ENCODE assay signal across 10 cellular contexts in genomic region chr3:130112651-130113073, GRCh38. TPM values are rescaled to one million over a fixed set of nuclear protein-coding genes. Genes with fewer than 3 reads are reported as not detected.
DNase-seq lines count a peak whose midpoint lies in the region; TF ChIP-seq lines count a peak whose summit lies in the region.
"Not testable (repeated sequence)": the region's sequence is repeated elsewhere in the genome, so short reads cannot be mapped to it uniquely, and the experiment has no call there.
"Had no signal": no experiment of that assay in that cellular context is flagged by ENCODE, and none has a peak within 500 bp of the region (broad histone marks: within the 10 kb centered on the region; RNA-seq: fewer than 3 reads in every experiment).

No MANE protein-coding gene starts in this region.

- peaks cover 13% of the 10 kb centered on the region for H3K4me1 Mint-ChIP-seq in activated T-helper 2 cell treated with anti-CD3 and anti-CD28 coated beads, Interferon-gamma antibody, Interleukin-2, Interleukin-4, amounts not matched to agents 10 μg/mL and 5 μg/mL and 100 μg/mL, durations not matched to agents 14 hours and 24 hours and 36 hours (ENCODE audit: low read depth)
- peaks cover 18% of the 10 kb centered on the region for H3K4me1 Mint-ChIP-seq in dendritic cell treated with granulocyte-macrophage colony-stimulating factor and Interleukin-4, amounts not matched to agents 40 ng/mL and 50 ng/mL, for 4 days (ENCODE audit: low read depth)

- not testable (repeated sequence) for H3K9me3 ChIP-seq in PC-9 (ENCODE audit: insufficient read depth, low read depth); right atrium auricular region; mucosa of stomach (ENCODE audit: control insufficient read depth, low read length); skeletal muscle satellite cell (replicated peaks; ENCODE audit: low read length)

- not testable (repeated sequence) for H3K9me2 ChIP-seq in PC-9 (ENCODE audit: insufficient read depth)

- intact Hi-C loops in PC-9 (cut with micrococcal nuclease; ENCODE audit: unreplicated experiment); dendritic cell treated with granulocyte-macrophage colony-stimulating factor and Interleukin-4, amounts not matched to agents 40 ng/mL and 50 ng/mL, for 4 days (cut with micrococcal nuclease): not testable (repeated sequence)
- intact Hi-C loops in activated T-helper 2 cell treated with anti-CD3 and anti-CD28 coated beads, Interferon-gamma antibody, Interleukin-2, Interleukin-4, amounts not matched to agents 10 μg/mL and 5 μg/mL and 100 μg/mL, durations not matched to agents 14 hours and 24 hours and 36 hours (cut with micrococcal nuclease), result loop anchor here (5.0 kb wide), 3 partner anchors 220 to 1270 kb away; partner anchors contain the start of genes NUDT16 and TMCC1

- not testable (repeated sequence) for H3F3A ChIP-seq in PC-9 (ENCODE audit: insufficient read depth, low read depth)

- not testable (repeated sequence) for H3K27ac Mint-ChIP-seq in activated T-helper 2 cell treated with anti-CD3 and anti-CD28 coated beads, Interferon-gamma antibody, Interleukin-2, Interleukin-4, amounts not matched to agents 10 μg/mL and 5 μg/mL and 100 μg/mL, durations not matched to agents 14 hours and 24 hours and 36 hours
- peak overlapping the region; percentile 93 for H3K27ac Mint-ChIP-seq in dendritic cell treated with granulocyte-macrophage colony-stimulating factor and Interleukin-4, amounts not matched to agents 40 ng/mL and 50 ng/mL, for 4 days

- BruUV-seq in PC-9 (replicated peaks; lab: Mats Ljungman, UMichigan), result not testable (repeated sequence)

- TF ChIP-seq CTCF in GM12875 (IDR thresholded peaks at IDR 0.05; ENCODE audit: borderline replicate concordance, insufficient read depth, low read depth, low read length); PC-9 (conservative IDR thresholded peaks at IDR 0.05); right atrium auricular region (IDR thresholded peaks at IDR 0.05): not testable (repeated sequence)

- H3K4me3 ChIP-seq in GM12875 (ENCODE audit: low read depth, low read length), result peak overlapping the region; percentile 60
- peak overlapping the region; percentile 61 for H3K4me3 ChIP-seq in PC-9
- peak overlapping the region; percentile 61 to 72 for H3K4me3 ChIP-seq in right atrium auricular region
- peak overlapping the region; percentile 32 for H3K4me3 ChIP-seq in mucosa of stomach (ENCODE audit: low read length)
- H3K4me3 ChIP-seq in skeletal muscle satellite cell (ENCODE audit: low read length), result peak overlapping the region; percentile 79

- peaks cover 16% of the 10 kb centered on the region for H3K79me2 ChIP-seq in PC-9 (ENCODE audit: low read depth)

- not testable (repeated sequence) for H3K36me3 Mint-ChIP-seq in activated T-helper 2 cell treated with anti-CD3 and anti-CD28 coated beads, Interferon-gamma antibody, Interleukin-2, Interleukin-4, amounts not matched to agents 10 μg/mL and 5 μg/mL and 100 μg/mL, durations not matched to agents 14 hours and 24 hours and 36 hours (ENCODE audit: low read depth); dendritic cell treated with granulocyte-macrophage colony-stimulating factor and Interleukin-4, amounts not matched to agents 40 ng/mL and 50 ng/mL, for 4 days (ENCODE audit: low read depth)

- POLR2A ChIA-PET in PC-9 (lab: Charles Lee; ENCODE audit: unreplicated experiment), result interaction anchor here (1.1 kb wide), 1 partner anchor 219 kb away, joined by 3 read pairs; the partner anchor contains the start of gene TMCC1

- DNase-seq in PC-9; activated T-helper 2 cell treated with anti-CD3 and anti-CD28 coated beads, Interferon-gamma antibody, Interleukin-2, Interleukin-4, amounts not matched to agents 10 μg/mL and 5 μg/mL and 100 μg/mL, durations not matched to agents 14 hours and 24 hours and 36 hours (ENCODE audit: low spot score); right atrium auricular region (ENCODE audit: low spot score): not testable (repeated sequence)

- H3K27ac ChIP-seq in PC-9, result not testable (repeated sequence)
- H3K27ac ChIP-seq in right atrium auricular region, result peak overlapping the region; percentile 76 to 91

- peaks cover 10% of the 10 kb centered on the region for H3K27me3 Mint-ChIP-seq in activated T-helper 2 cell treated with anti-CD3 and anti-CD28 coated beads, Interferon-gamma antibody, Interleukin-2, Interleukin-4, amounts not matched to agents 10 μg/mL and 5 μg/mL and 100 μg/mL, durations not matched to agents 14 hours and 24 hours and 36 hours (ENCODE audit: low read depth)
- peaks cover 10% of the 10 kb centered on the region for H3K27me3 Mint-ChIP-seq in dendritic cell treated with granulocyte-macrophage colony-stimulating factor and Interleukin-4, amounts not matched to agents 40 ng/mL and 50 ng/mL, for 4 days

- H4K20me1 ChIP-seq in PC-9 (ENCODE audit: insufficient read depth), result not testable (repeated sequence)

- H3K4me1 ChIP-seq in PC-9 (replicated peaks; ENCODE audit: insufficient read depth) (peaks cover 23% of the 10 kb centered on the region), skeletal muscle satellite cell (ENCODE audit: control insufficient read depth, insufficient read depth, low read length) (peaks cover 12% of the 10 kb centered on the region)
- not testable (repeated sequence) for H3K4me1 ChIP-seq in right atrium auricular region; mucosa of stomach (ENCODE audit: control insufficient read depth, insufficient read depth, low read length)

- H3K4me3 Mint-ChIP-seq in activated T-helper 2 cell treated with anti-CD3 and anti-CD28 coated beads, Interferon-gamma antibody, Interleukin-2, Interleukin-4, amounts not matched to agents 10 μg/mL and 5 μg/mL and 100 μg/mL, durations not matched to agents 14 hours and 24 hours and 36 hours (ENCODE audit: low read depth), result peak overlapping the region; percentile 92
- H3K4me3 Mint-ChIP-seq in dendritic cell treated with granulocyte-macrophage colony-stimulating factor and Interleukin-4, amounts not matched to agents 40 ng/mL and 50 ng/mL, for 4 days, result peak overlapping the region; percentile 95

- CTCF ChIA-PET in PC-9 (lab: Charles Lee), result not testable (repeated sequence)

- not testable (repeated sequence) for H3K36me3 ChIP-seq in PC-9 (ENCODE audit: low read depth); right atrium auricular region; mucosa of stomach (ENCODE audit: control insufficient read depth, insufficient read depth, low read length); skeletal muscle satellite cell (ENCODE audit: insufficient read depth, low read length)

- H2AFZ ChIP-seq in PC-9, result peak overlapping the region; percentile 68; the same call in 1 of the 2 replicates

- H3K4me2 ChIP-seq in PC-9 (peak overlapping the region; percentile 86), skeletal muscle satellite cell (ENCODE audit: low read length) (peak overlapping the region; percentile 98)

- H3K9ac ChIP-seq in mucosa of stomach (ENCODE audit: low read length) (peak overlapping the region; percentile 59), skeletal muscle satellite cell (ENCODE audit: low read depth, low read length) (peak overlapping the region; percentile 86)

- H3K9me3 Mint-ChIP-seq in activated T-helper 2 cell treated with anti-CD3 and anti-CD28 coated beads, Interferon-gamma antibody, Interleukin-2, Interleukin-4, amounts not matched to agents 10 μg/mL and 5 μg/mL and 100 μg/mL, durations not matched to agents 14 hours and 24 hours and 36 hours; dendritic cell treated with granulocyte-macrophage colony-stimulating factor and Interleukin-4, amounts not matched to agents 40 ng/mL and 50 ng/mL, for 4 days: not testable (repeated sequence)

- H3K27me3 ChIP-seq in PC-9 (ENCODE audit: insufficient read depth, low read depth); right atrium auricular region; mucosa of stomach (ENCODE audit: control insufficient read depth, insufficient read depth, low read length); skeletal muscle satellite cell (ENCODE audit: control insufficient read depth, insufficient read depth, low read length): not testable (repeated sequence)

RNA-seq across cellular contexts. Expression of gene ALG1L2, which starts 31.0 kb away (rescaled TPM):
- total RNA-seq in PC-9 (2021), result 2.2 and 2.6 TPM in 2 replicates
- total RNA-seq in activated T-helper 2 cell treated with anti-CD3 and anti-CD28 coated beads, Interferon-gamma antibody, Interleukin-2, Interleukin-4, amounts not matched to agents 10 μg/mL and 5 μg/mL and 100 μg/mL, durations not matched to agents 14 hours and 24 hours and 36 hours, result not detected in 2 replicates
- total RNA-seq in right atrium auricular region, result not detected
- not detected in 2 replicates for total RNA-seq in skeletal muscle satellite cell (2012; rRNA removed)
- total RNA-seq: glomerular endothelial cell, NCI-H460, pulmonary artery endothelial cell had no signal
